In the genomic region with DNA sequence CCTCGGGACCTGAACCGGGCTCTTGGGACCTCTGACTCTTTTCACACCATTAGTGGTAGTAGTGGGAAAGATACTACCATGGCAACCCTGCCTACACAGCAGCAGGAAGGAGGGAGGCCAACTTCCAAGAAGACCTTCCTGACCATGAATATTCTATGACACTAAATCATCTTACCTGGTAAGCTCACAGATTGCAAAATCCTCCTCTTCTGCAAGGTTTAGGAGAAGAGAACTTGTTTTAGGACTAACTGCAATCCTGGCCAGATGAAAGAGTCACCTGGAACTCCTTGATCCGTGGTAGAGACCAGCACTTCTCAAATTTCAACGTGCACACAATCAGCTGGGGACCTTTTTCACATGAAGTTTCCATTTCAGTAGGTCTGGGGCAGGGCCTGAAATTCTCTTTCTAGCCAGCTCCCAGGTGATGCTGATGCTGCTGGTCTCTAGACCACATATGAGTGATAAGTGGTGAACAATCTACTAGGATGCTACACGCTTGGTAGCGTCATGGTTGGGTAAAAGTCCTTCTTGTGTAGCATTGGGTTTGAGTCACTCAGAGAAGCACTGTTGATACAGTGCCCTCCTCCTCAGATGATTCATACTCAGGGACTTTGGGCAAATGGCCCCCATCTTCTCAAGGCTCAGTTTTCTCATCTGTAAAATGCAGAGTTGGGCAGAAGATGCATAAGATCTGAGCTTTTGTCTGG, we compare ENCODE assay signal across 19 cellular contexts. TPM values are rescaled to one million over a fixed set of nuclear protein-coding genes. Genes with fewer than 3 reads are reported as not detected.
A peak's percentile ranks its signal among the peaks of the same experiment; 100 is the strongest.
DNase-seq lines count a peak whose midpoint lies in the region; ATAC-seq and TF ChIP-seq lines count a peak whose summit lies in the region.
"Had no signal": no experiment of that assay in that cellular context is flagged by ENCODE, and none has a peak within 500 bp of the region (broad histone marks: within the 10 kb centered on the region; RNA-seq: fewer than 3 reads in every experiment).

No MANE protein-coding gene starts in this region.

- H3K36me3 ChIP-seq in upper lobe of left lung, result no peaks in the 10 kb centered on the region
- H3K36me3 ChIP-seq: BE2C had no signal

- no peak for TF ChIP-seq POLR2A in upper lobe of left lung (IDR thresholded peaks at IDR 0.05)

- H3K27ac Mint-ChIP-seq in activated T-helper 17 cell treated with anti-CD3 and anti-CD28 coated beads, Interleukin-2, amount 50 U/mL, for 72 hours, result no peak overlapping the region
- H3K27ac Mint-ChIP-seq: CD4-positive, alpha-beta memory T cell had no signal

- H3K27me3 ChIP-seq in upper lobe of left lung, result no peaks in the 10 kb centered on the region
- H3K27me3 ChIP-seq: BE2C had no signal

- H3K27ac ChIP-seq in upper lobe of left lung, result no peak overlapping the region
- H3K27ac ChIP-seq: PC-9 had no signal

- no peak overlapping the region for H3K4me3 Mint-ChIP-seq in activated T-helper 17 cell treated with anti-CD3 and anti-CD28 coated beads, Interleukin-2, amount 50 U/mL, for 72 hours
- H3K4me3 Mint-ChIP-seq: CD4-positive, alpha-beta memory T cell had no signal

- no peak for TF ChIP-seq EP300 in upper lobe of left lung (IDR thresholded peaks at IDR 0.05)

- H3K4me3 ChIP-seq in upper lobe of left lung, result no peak overlapping the region
- H3K4me3 ChIP-seq: PC-9 had no signal

- peak; percentile 59 for ATAC-seq in activated T-helper 17 cell treated with anti-CD3 and anti-CD28 coated beads, Interleukin-2, amount 50 U/mL, for 72 hours (replicated peaks)
- no peak for ATAC-seq in upper lobe of left lung (ENCODE audit: low FRiP score in 2 of 2)
- ATAC-seq: SK-N-SH treated with all-trans-retinoic acid at 6 μM for 48 hours had no signal

- 68 to 72% methylated on average over 6 of the region's 6 CpGs for WGBS in upper lobe of left lung, 2 donors

- H3K36me3 Mint-ChIP-seq in activated T-helper 17 cell treated with anti-CD3 and anti-CD28 coated beads, Interleukin-2, amount 50 U/mL, for 72 hours (ENCODE audit: low read depth), result no peaks in the 10 kb centered on the region
- H3K36me3 Mint-ChIP-seq: CD4-positive, alpha-beta memory T cell had no signal

- H3K4me1 Mint-ChIP-seq in activated T-helper 17 cell treated with anti-CD3 and anti-CD28 coated beads, Interleukin-2, amount 50 U/mL, for 72 hours, result no peaks in the 10 kb centered on the region
- H3K4me1 Mint-ChIP-seq: CD4-positive, alpha-beta memory T cell had no signal

- no peaks in the 10 kb centered on the region for H3K4me1 ChIP-seq in upper lobe of left lung

- no peaks in the 10 kb centered on the region for H3K9me3 Mint-ChIP-seq in activated T-helper 17 cell treated with anti-CD3 and anti-CD28 coated beads, Interleukin-2, amount 50 U/mL, for 72 hours

- peak; percentile 11 for DNase-seq in ELR (ENCODE audit: low read depth)
- DNase-seq in HT1080 (ENCODE audit: low read depth), result peak; percentile 63
- DNase-seq in renal cortical epithelial cell (ENCODE audit: low read depth), result peak; percentile 20
- DNase-seq in NCI-H446 (lab: John Stamatoyannopoulos, UW), result no peak
- DNase-seq in upper lobe of left lung, result no peak
- DNase-seq in H4 (ENCODE audit: low spot score), result no peak
- DNase-seq: BE2C; CD4-positive, alpha-beta memory T cell; DMS79; GDM1; H7; IMR-90; MV-4-11; NCI-H1436 treated with DMSO at 0.1 percent for 48 hours; NCI-H226; PC-9; SHP77 had no signal

- no peaks in the 10 kb centered on the region for H3K9me3 ChIP-seq in upper lobe of left lung
- H3K9me3 ChIP-seq: BE2C had no signal

- no peak for TF ChIP-seq CTCF in upper lobe of left lung (IDR thresholded peaks at IDR 0.05)

- peaks cover 37% of the 10 kb centered on the region for H3K27me3 Mint-ChIP-seq in activated T-helper 17 cell treated with anti-CD3 and anti-CD28 coated beads, Interleukin-2, amount 50 U/mL, for 72 hours

RNA-seq across cellular contexts. Expression of a gene that starts 35.6 kb away (rescaled TPM):
- 4.7 and 5.3 TPM in 2 replicates for total RNA-seq in HT1080 (2014; rRNA removed; shearing (Covaris generic))
- polyA plus RNA-seq in HT1080 (2015; cell fraction: cytosol; rRNA removed), result 2.3 and 4.0 TPM in 2 replicates
- polyA plus RNA-seq in HT1080 (2015; cell fraction: nucleus; rRNA removed), result 3.5 and 4.6 TPM in 2 replicates
- total RNA-seq in activated T-helper 17 cell treated with anti-CD3 and anti-CD28 coated beads, Interleukin-2, amount 50 U/mL, for 72 hours, result 1 to 10 TPM; 2.9 to 3.6 TPM
- total RNA-seq in renal cortical epithelial cell (6.4 and 7.8 TPM in 2 replicates), upper lobe of left lung (10 to 100 TPM in 4 of 6 donors, 1 to 10 TPM in 2; 6.5 to 15.3 (median 12.2) TPM)
- total RNA-seq in H4 (2014; rRNA removed; shearing (Covaris generic)), result 3.5 and 5.3 TPM in 2 replicates

Comparison
In these comparisons a context has a peak if more than half of its experiments do, and no peak if none do; other contexts are left out.
1. DNase-seq: peak in ELR (single experiment), HT1080 (single experiment) and renal cortical epithelial cell (single experiment); none in NCI-H446 (0 of 2), upper lobe of left lung (0 of 2) and H4 (single experiment).